23 cellular contexts compared by ENCODE assay signal in the genomic region with DNA sequence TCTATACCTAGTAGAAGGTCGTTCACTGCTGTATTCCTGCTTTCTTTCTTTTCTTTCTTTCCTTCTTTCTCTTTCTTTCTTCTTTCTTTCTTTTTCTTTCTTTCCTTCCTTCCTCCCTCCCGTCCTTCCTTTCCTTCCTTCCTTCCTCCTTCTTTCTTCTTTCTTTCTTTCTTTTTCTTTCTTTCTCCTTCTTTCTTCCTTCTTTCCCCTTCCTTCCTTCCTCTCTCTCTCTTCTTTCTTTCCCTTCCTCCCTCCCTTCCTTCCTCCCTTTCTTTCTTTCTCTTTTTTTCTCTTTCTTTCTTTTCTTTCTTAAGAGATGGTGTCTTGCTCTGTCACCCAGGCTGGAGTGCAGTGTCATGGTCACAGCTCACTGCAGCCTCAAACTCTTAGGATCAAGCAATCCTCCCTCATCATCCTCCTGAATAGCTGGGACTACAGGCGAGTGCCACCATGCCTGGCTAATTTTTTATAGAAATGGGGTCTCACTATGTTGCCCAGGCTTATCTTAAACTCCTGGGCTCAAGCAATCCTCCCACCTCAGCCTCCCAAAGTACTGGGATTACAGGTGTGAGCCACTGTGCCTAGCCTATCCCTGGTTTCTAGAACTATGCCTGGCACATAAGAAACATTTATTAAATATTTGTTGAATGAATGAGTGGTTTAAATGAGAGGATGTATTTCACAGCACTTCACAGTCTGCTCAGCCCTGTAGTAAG. TPM values are rescaled to one million over a fixed set of nuclear protein-coding genes. Genes with fewer than 3 reads are reported as not detected.
DNase-seq lines count a peak whose midpoint lies in the region; ATAC-seq and TF ChIP-seq lines count a peak whose summit lies in the region.
"Had no signal": no experiment of that assay in that cellular context is flagged by ENCODE, and none has a peak within 500 bp of the region (broad histone marks: within the 10 kb centered on the region; RNA-seq: fewer than 3 reads in every experiment).

No MANE protein-coding gene starts in this region.

- H3K9me3 Mint-ChIP-seq in activated naive CD4-positive, alpha-beta T cell treated with anti-CD3 and anti-CD28 coated beads, Interleukin-2, amount 50 U/mL, for 24 hours, result no peaks in the 10 kb centered on the region
- no peaks in the 10 kb centered on the region for H3K9me3 Mint-ChIP-seq in activated naive CD4-positive, alpha-beta T cell treated with anti-CD3 and anti-CD28 coated beads, Interleukin-2, amount 10 ng/mL, durations not matched to agents 7 days and 5 days
- H3K9me3 Mint-ChIP-seq in CD4-positive, alpha-beta memory T cell, result no peaks in the 10 kb centered on the region
- H3K9me3 Mint-ChIP-seq in brain (peaks cover 0 to 4% (median 0%) of the 10 kb centered on the region in 5 experiments), nephron progenitor cell (no peaks in the 10 kb centered on the region)
- H3K9me3 Mint-ChIP-seq: IgD-negative memory B cell had no signal

- H3K27ac ChIP-seq in CD4-positive, alpha-beta memory T cell (ENCODE audit: low read depth, low read length), result no peak overlapping the region
- H3K27ac ChIP-seq: Peyer's patch had no signal

- POLR2A ChIA-PET in CD4-positive, alpha-beta memory T cell (lab: Charles Lee; ENCODE audit: partially characterized antibody), result interaction anchor here (1.0 kb wide), 1 partner anchor 152 kb away, joined by 3 read pairs; no protein-coding TSS in a partner anchor

- peaks cover 24% of the 10 kb centered on the region for H3K4me1 ChIP-seq in CD4-positive, alpha-beta memory T cell (ENCODE audit: insufficient read depth, low read length)

- H3K27me3 Mint-ChIP-seq in activated naive CD4-positive, alpha-beta T cell treated with anti-CD3 and anti-CD28 coated beads, Interleukin-2, amount 50 U/mL, for 24 hours, result no peaks in the 10 kb centered on the region
- peaks cover 35% of the 10 kb centered on the region for H3K27me3 Mint-ChIP-seq in activated naive CD4-positive, alpha-beta T cell treated with anti-CD3 and anti-CD28 coated beads, Interleukin-2, amount 10 ng/mL, durations not matched to agents 7 days and 5 days
- H3K27me3 Mint-ChIP-seq in CD4-positive, alpha-beta memory T cell, result peaks cover 4 to 6% of the 10 kb centered on the region in 2 donors
- H3K27me3 Mint-ChIP-seq in brain, result peaks cover 37% of the 10 kb centered on the region
- peaks cover 57% of the 10 kb centered on the region for H3K27me3 Mint-ChIP-seq in nephron progenitor cell (ENCODE audit: low read depth, poor library complexity)

- CTCF ChIA-PET in activated naive CD4-positive, alpha-beta T cell treated with anti-CD3 and anti-CD28 coated beads, Interleukin-2, amount 10 ng/mL, durations not matched to agents 7 days and 5 days (lab: Charles Lee), result interaction anchor here (3.5 kb wide), 1 partner anchor 275 kb away, joined by 17 read pairs; no protein-coding TSS in a partner anchor
- CTCF ChIA-PET in CD4-positive, alpha-beta memory T cell (lab: Charles Lee; ENCODE audit: partially characterized antibody), result no interaction called here

- H3K27me3 ChIP-seq in CD4-positive, alpha-beta memory T cell (ENCODE audit: insufficient read depth, low read length), result no peaks in the 10 kb centered on the region
- H3K27me3 ChIP-seq: Peyer's patch had no signal

- TF ChIP-seq CTCF in brain (conservative IDR thresholded peaks at IDR 0.05) (no peak), nephron progenitor cell (IDR thresholded peaks at IDR 0.05) (no peak)

- ATAC-seq in HG03025 (IDR thresholded peaks at IDR 0.05; ENCODE audit: low FRiP score, unreplicated experiment), result no peak
- ATAC-seq in GM19351 (IDR thresholded peaks at IDR 0.05; ENCODE audit: unreplicated experiment), result no peak

- H3K36me3 Mint-ChIP-seq in activated naive CD4-positive, alpha-beta T cell treated with anti-CD3 and anti-CD28 coated beads, Interleukin-2, amount 50 U/mL, for 24 hours, result no peaks in the 10 kb centered on the region
- H3K36me3 Mint-ChIP-seq in activated naive CD4-positive, alpha-beta T cell treated with anti-CD3 and anti-CD28 coated beads, Interleukin-2, amount 10 ng/mL, durations not matched to agents 7 days and 5 days, result peaks cover 4% of the 10 kb centered on the region
- H3K36me3 Mint-ChIP-seq in CD4-positive, alpha-beta memory T cell, result peaks cover 0 to 5% of the 10 kb centered on the region in 2 donors
- H3K36me3 Mint-ChIP-seq in brain, result no peaks in the 10 kb centered on the region
- H3K36me3 Mint-ChIP-seq in nephron progenitor cell (ENCODE audit: low read depth), result no peaks in the 10 kb centered on the region

- H3K9me3 ChIP-seq in CD4-positive, alpha-beta memory T cell (ENCODE audit: control insufficient read depth in 1 of 2, low read length in 2 of 2), result no peaks in the 10 kb centered on the region
- H3K9me3 ChIP-seq: Caco-2, HAP-1, Peyer's patch, SK-N-SH had no signal

- intact Hi-C loops in CD4-positive, alpha-beta memory T cell (cut with micrococcal nuclease), result no loop called here

- H3K27ac Mint-ChIP-seq in activated naive CD4-positive, alpha-beta T cell treated with anti-CD3 and anti-CD28 coated beads, Interleukin-2, amount 50 U/mL, for 24 hours, result peak overlapping the region; percentile 26
- H3K27ac Mint-ChIP-seq in activated naive CD4-positive, alpha-beta T cell treated with anti-CD3 and anti-CD28 coated beads, Interleukin-2, amount 10 ng/mL, durations not matched to agents 7 days and 5 days, result no peak overlapping the region
- H3K27ac Mint-ChIP-seq in CD4-positive, alpha-beta memory T cell, result peak overlapping the region in 4 of 7 donors; percentile 38 to 82 (median 78)
- H3K27ac Mint-ChIP-seq in brain (no peak overlapping the region), nephron progenitor cell (no peak overlapping the region)

- peaks cover 20% of the 10 kb centered on the region for H3K4me1 Mint-ChIP-seq in activated naive CD4-positive, alpha-beta T cell treated with anti-CD3 and anti-CD28 coated beads, Interleukin-2, amount 50 U/mL, for 24 hours
- H3K4me1 Mint-ChIP-seq in activated naive CD4-positive, alpha-beta T cell treated with anti-CD3 and anti-CD28 coated beads, Interleukin-2, amount 10 ng/mL, durations not matched to agents 7 days and 5 days, result peaks cover 22% of the 10 kb centered on the region
- peaks cover 13 to 26% (median 20%) of the 10 kb centered on the region in 4 donors for H3K4me1 Mint-ChIP-seq in CD4-positive, alpha-beta memory T cell
- H3K4me1 Mint-ChIP-seq in brain, result peaks cover 19% of the 10 kb centered on the region
- H3K4me1 Mint-ChIP-seq in nephron progenitor cell, result peaks cover 5% of the 10 kb centered on the region

- no peak overlapping the region for H3K4me3 ChIP-seq in CD4-positive, alpha-beta memory T cell (ENCODE audit: low read length in 2 of 2)
- H3K4me3 ChIP-seq: HAP-1, Peyer's patch had no signal

- no peaks in the 10 kb centered on the region for H3K36me3 ChIP-seq in CD4-positive, alpha-beta memory T cell (ENCODE audit: insufficient read depth, low read length)
- H3K36me3 ChIP-seq: Peyer's patch had no signal

- no peak overlapping the region for H3K4me3 Mint-ChIP-seq in activated naive CD4-positive, alpha-beta T cell treated with anti-CD3 and anti-CD28 coated beads, Interleukin-2, amount 50 U/mL, for 24 hours
- H3K4me3 Mint-ChIP-seq in activated naive CD4-positive, alpha-beta T cell treated with anti-CD3 and anti-CD28 coated beads, Interleukin-2, amount 10 ng/mL, durations not matched to agents 7 days and 5 days, result no peak overlapping the region
- H3K4me3 Mint-ChIP-seq in CD4-positive, alpha-beta memory T cell, result peak overlapping the region in 4 of 8 donors; percentile 10 to 44 (median 26)
- peak overlapping the region in 4 of 5 experiments; percentile 11 to 46 (median 34) for H3K4me3 Mint-ChIP-seq in brain
- peak overlapping the region; percentile 5 for H3K4me3 Mint-ChIP-seq in nephron progenitor cell

- no peak for DNase-seq in activated naive CD4-positive, alpha-beta T cell treated with anti-CD3 and anti-CD28 coated beads, Interleukin-2, amount 10 ng/mL, durations not matched to agents 7 days and 5 days
- no peak for DNase-seq in CD4-positive, alpha-beta memory T cell
- no peak for DNase-seq in nephron progenitor cell
- no peak for DNase-seq in stimulated activated CD4-positive, alpha-beta T cell treated with anti-CD3 and anti-CD28 coated beads, Interleukin-4, amount 100 ng/mL, for 4 hours
- DNase-seq: Caco-2, GOT3, NCI-H1048, NCI-H1417, NCI-H1694, NCI-H2029 treated with DMSO at 0.1 percent for 48 hours, NCI-H2227 treated with DMSO at 0.1 percent for 48 hours, NCI-H526 treated with DMSO at 0.1 percent for 48 hours, Peyer's patch, SK-N-SH had no signal

RNA-seq across cellular contexts. Expression of gene DNPH1, which starts 2.6 kb away (rescaled TPM):
- total RNA-seq in CD4-positive, alpha-beta memory T cell, result 10 to 100 TPM; 32.8 to 34.8 TPM
- 100 to 1,000 TPM in 1 of 2 donors, 10 to 100 TPM in 1; 93.5 to 159 TPM for polyA plus RNA-seq in CD4-positive, alpha-beta memory T cell
- polyA plus RNA-seq in brain (ENCODE audit: insufficient read depth, low read depth, low replicate concordance), result 91.3 TPM

RNA-seq across cellular contexts. Expression of gene TTBK1, which starts 11.4 kb away (rescaled TPM):
- under 1 TPM in 1 of 2 experiments, not detected in 1; 0.06 TPM for total RNA-seq in CD4-positive, alpha-beta memory T cell
- polyA plus RNA-seq in CD4-positive, alpha-beta memory T cell, result not detected
- 37.9 TPM for polyA plus RNA-seq in brain (ENCODE audit: insufficient read depth, low read depth, low replicate concordance)
- total RNA-seq: A172, NCI-H460 had no signal
- polyA plus RNA-seq: BJ had no signal

RNA-seq across cellular contexts. Expression of gene CUL9, which starts 49.9 kb away (rescaled TPM):
- 10 to 100 TPM; 93.8 to 95.2 TPM for total RNA-seq in CD4-positive, alpha-beta memory T cell
- polyA plus RNA-seq in CD4-positive, alpha-beta memory T cell, result 10 to 100 TPM in 1 of 2 donors, 1 to 10 TPM in 1; 8.3 to 16.0 TPM
- polyA plus RNA-seq in brain (ENCODE audit: insufficient read depth, low read depth, low replicate concordance), result 44.6 TPM

Comparison
In these comparisons a context has a peak if more than half of its experiments do, and no peak if none do; other contexts are left out.
1. H3K27ac Mint-ChIP-seq: peak in activated naive CD4-positive, alpha-beta T cell treated with anti-CD3 and anti-CD28 coated beads, Interleukin-2, amount 50 U/mL, for 24 hours (single experiment) and CD4-positive, alpha-beta memory T cell (4 of 7); none in activated naive CD4-positive, alpha-beta T cell treated with anti-CD3 and anti-CD28 coated beads, Interleukin-2, amount 10 ng/mL, durations not matched to agents 7 days and 5 days (single experiment), brain (0 of 5) and nephron progenitor cell (single experiment).
2. H3K4me3 Mint-ChIP-seq: peak in brain (4 of 5) and nephron progenitor cell (single experiment); none in activated naive CD4-positive, alpha-beta T cell treated with anti-CD3 and anti-CD28 coated beads, Interleukin-2, amount 50 U/mL, for 24 hours (single experiment) and activated naive CD4-positive, alpha-beta T cell treated with anti-CD3 and anti-CD28 coated beads, Interleukin-2, amount 10 ng/mL, durations not matched to agents 7 days and 5 days (single experiment).
3. RNA of gene TTBK1, which starts 11.4 kb away (polyA plus RNA-seq): 37.9 TPM in brain (single experiment); not detected in CD4-positive, alpha-beta memory T cell; every median in the first group is over 10 times any median in the second.